Comparison of ENCODE assay signal across 7 cellular contexts in genomic region chr7:1466524-1467271, GRCh38. TPM values are rescaled to one million over a fixed set of nuclear protein-coding genes. Genes with fewer than 3 reads are reported as not detected.
DNase-seq lines count a peak whose midpoint lies in the region; ATAC-seq, FAIRE-seq and TF ChIP-seq lines count a peak whose summit lies in the region.

No MANE protein-coding gene starts in this region.

- 62% methylated on average over 17 of the region's 17 CpGs for whole genome bisulfite sequencing in GM12878 (ENCODE audit: insufficient coverage, insufficient replicate concordance, low lambda C conversion rate, missing lambda C conversion rate)

- FAIRE-seq in GM12878 (lab: Jason Lieb, UNC) (no peak), keratinocyte (lab: Jason Lieb, UNC) (no peak)

- H3K4me1 Mint-ChIP-seq in activated CD4-positive, alpha-beta T cell treated with anti-CD3 and anti-CD28 coated beads, Interleukin-2, amount 10 ng/mL, durations not matched to agents 24 days and 14 days: no peaks in the 10 kb centered on the region

- H3K4me3 ChIP-seq in HUES48 (ENCODE audit: low read depth, low read length) (no peak overlapping the region), GM12878 (no peak overlapping the region), keratinocyte (ENCODE audit: control insufficient read depth in 2 of 3, extremely low read depth in 1 of 3, insufficient read depth in 2 of 3, low read depth in 1 of 3, low read length in 3 of 3) (no peak overlapping the region), thoracic aorta (peak overlapping the region; percentile 38)

- no TSS peak for BruUV-seq in GM12878 (replicated peaks; lab: Mats Ljungman, UMichigan)

- H3K9me1 ChIP-seq in keratinocyte (ENCODE audit: control insufficient read depth, extremely low read depth, insufficient read depth, low read length): no peaks in the 10 kb centered on the region

- H3K4me2 ChIP-seq in GM12878 (ENCODE audit: control insufficient read depth, insufficient read depth): no peak overlapping the region
- no peak overlapping the region for H3K4me2 ChIP-seq in keratinocyte (ENCODE audit: control insufficient read depth, extremely low read depth, insufficient read depth, low read depth, low read length)

- no peak overlapping the region for H3K27ac Mint-ChIP-seq in activated CD4-positive, alpha-beta T cell treated with anti-CD3 and anti-CD28 coated beads, Interleukin-2, amount 10 ng/mL, durations not matched to agents 24 days and 14 days

- in situ Hi-C loops in GM12878 (cut with MboI): no loop called here

- intact Hi-C loops in GM12878 (cut with micrococcal nuclease; ENCODE audit: unreplicated experiment): no loop called here
- intact Hi-C loops in activated CD4-positive, alpha-beta T cell treated with anti-CD3 and anti-CD28 coated beads, Interleukin-2, amount 10 ng/mL, durations not matched to agents 24 days and 14 days (cut with micrococcal nuclease): no loop called here

- CTCF ChIA-PET in GM12878 (lab: Yijun Ruan, JAX): interaction anchor here (1.0 to 1.2 kb wide), 2 partner anchors 8 to 34 kb away, joined by 3 read pairs; no protein-coding TSS in a partner anchor

- H3K9me3 ChIP-seq in HUES48 (ENCODE audit: control insufficient read depth, insufficient read depth, low read length) (no peaks in the 10 kb centered on the region), GM12878 (replicated peaks; ENCODE audit: control insufficient read depth, insufficient read depth, low read length) (no peaks in the 10 kb centered on the region), keratinocyte (ENCODE audit: control insufficient read depth, low read depth, low read length) (no peaks in the 10 kb centered on the region), thoracic aorta (no peaks in the 10 kb centered on the region)

- ATAC-seq in GM12878 (peak; percentile 73), thoracic aorta (ENCODE audit: insufficient number of reproducible peaks, low FRiP score, low read depth) (no peak), HG03175 (IDR thresholded peaks at IDR 0.05; ENCODE audit: unreplicated experiment) (no peak)

- H3K27me3 ChIP-seq in HUES48 (ENCODE audit: control insufficient read depth, insufficient read depth, low read length): no peaks in the 10 kb centered on the region
- no peaks in the 10 kb centered on the region for H3K27me3 ChIP-seq in GM12878 (replicated peaks in 1 of 2; ENCODE audit: control insufficient read depth in 2 of 2, insufficient read depth in 2 of 2, low read length in 1 of 2)
- H3K27me3 ChIP-seq in keratinocyte (ENCODE audit: control insufficient read depth, extremely low read depth, insufficient read depth, low read length): no peaks in the 10 kb centered on the region
- no peaks in the 10 kb centered on the region for H3K27me3 ChIP-seq in thoracic aorta (replicated peaks; ENCODE audit: insufficient read depth)

- SMC1A ChIA-PET in GM12878 (lab: Charles Lee; ENCODE audit: uncharacterized antibody, unreplicated experiment): no interaction called here

- no peaks in the 10 kb centered on the region for H3K9me3 Mint-ChIP-seq in activated CD4-positive, alpha-beta T cell treated with anti-CD3 and anti-CD28 coated beads, Interleukin-2, amount 10 ng/mL, durations not matched to agents 24 days and 14 days

- H3K36me3 ChIP-seq in HUES48 (ENCODE audit: control insufficient read depth, insufficient read depth, low read length) (peaks cover 21% of the 10 kb centered on the region), GM12878 (ENCODE audit: control insufficient read depth in 2 of 2, insufficient read depth in 2 of 2, low read length in 1 of 2) (no peaks in the 10 kb centered on the region; a peak in 1 of 4 replicates), keratinocyte (ENCODE audit: control insufficient read depth in 2 of 2, extremely low read depth in 1 of 2, insufficient read depth in 2 of 2, low read length in 2 of 2) (peaks cover 0 to 8% of the 10 kb centered on the region in 2 experiments), thoracic aorta (peaks cover 17% of the 10 kb centered on the region)

- H4K20me1 ChIP-seq in GM12878 (ENCODE audit: control insufficient read depth, insufficient read depth) (no peaks in the 10 kb centered on the region), keratinocyte (ENCODE audit: control insufficient read depth, extremely low read depth, insufficient read depth, low read length) (no peaks in the 10 kb centered on the region)

- H3K9ac ChIP-seq in HUES48 (ENCODE audit: low read depth, low read length) (no peak overlapping the region), GM12878 (ENCODE audit: control insufficient read depth, insufficient read depth, low read length) (no peak overlapping the region), keratinocyte (ENCODE audit: control insufficient read depth, extremely low read depth, insufficient read depth, low read length) (peak overlapping the region; percentile 2)

- peak in 1 of 3 experiments; percentile 30; a peak in 2 of 6 replicates for TF ChIP-seq CTCF in GM12878 (IDR thresholded peaks at IDR 0.05 in 2 of 3, conservative IDR thresholded peaks at IDR 0.05 in 1 of 3; ENCODE audit: control insufficient read depth in 2 of 3, extremely low read depth in 1 of 3, insufficient read depth in 1 of 3, low read depth in 3 of 3, low read length in 3 of 3)
- no peak for TF ChIP-seq CTCF in keratinocyte (optimal IDR thresholded peaks at IDR 0.05 in 1 of 3, IDR thresholded peaks at IDR 0.05 in 1 of 3, conservative IDR thresholded peaks at IDR 0.05 in 1 of 3; ENCODE audit: extremely low read depth in 1 of 3, insufficient read depth in 2 of 3, low read length in 3 of 3)
- no peak for TF ChIP-seq CTCF in thoracic aorta (IDR thresholded peaks at IDR 0.05)

- H3K4me1 ChIP-seq in HUES48 (ENCODE audit: control insufficient read depth, insufficient read depth, low read length) (0 out of 2 replicates have a peak, but pooled peaks cover 3% of the 10 kb centered on the region), GM12878 (ENCODE audit: control insufficient read depth, insufficient read depth, low read length) (no peaks in the 10 kb centered on the region), keratinocyte (ENCODE audit: control insufficient read depth, extremely low read depth, insufficient read depth, low read length) (peaks cover 18% of the 10 kb centered on the region), thoracic aorta (ENCODE audit: control insufficient read depth in 1 of 2, low read depth in 2 of 2) (peaks cover 19 to 40% of the 10 kb centered on the region in 2 donors)

- no peaks in the 10 kb centered on the region for H3K27me3 Mint-ChIP-seq in activated CD4-positive, alpha-beta T cell treated with anti-CD3 and anti-CD28 coated beads, Interleukin-2, amount 10 ng/mL, durations not matched to agents 24 days and 14 days

- no peak for TF ChIP-seq POLR2A in GM12878 (IDR thresholded peaks at IDR 0.05; ENCODE audit: low read depth, low read length)

- DNase-seq in GM12878 (ENCODE audit: low read depth, low spot score) (no peak), keratinocyte (ENCODE audit: low read depth, low spot score) (no peak), thoracic aorta (ENCODE audit: low spot score) (peak; percentile 53), NCI-H2171 treated with DMSO at 0.1 percent for 48 hours (lab: John Stamatoyannopoulos, UW) (no peak)
- DNase-seq in activated CD4-positive, alpha-beta T cell treated with anti-CD3 and anti-CD28 coated beads, Interleukin-2, amount 10 ng/mL, durations not matched to agents 24 days and 14 days: no peak

- RAD21 ChIA-PET in GM12878 (lab: Charles Lee; ENCODE audit: unreplicated experiment): no interaction called here

- TF ChIP-seq RAD21 in GM12878 (IDR thresholded peaks at IDR 0.05; ENCODE audit: insufficient read depth, low read depth, low read length): no peak

- H3K36me3 Mint-ChIP-seq in activated CD4-positive, alpha-beta T cell treated with anti-CD3 and anti-CD28 coated beads, Interleukin-2, amount 10 ng/mL, durations not matched to agents 24 days and 14 days (ENCODE audit: low read depth): no peaks in the 10 kb centered on the region

- H3K4me3 Mint-ChIP-seq in activated CD4-positive, alpha-beta T cell treated with anti-CD3 and anti-CD28 coated beads, Interleukin-2, amount 10 ng/mL, durations not matched to agents 24 days and 14 days: no peak overlapping the region

- H3K79me2 ChIP-seq in GM12878 (ENCODE audit: control insufficient read depth, insufficient read depth, low read length) (no peaks in the 10 kb centered on the region), keratinocyte (ENCODE audit: control insufficient read depth, insufficient read depth, low read length) (no peaks in the 10 kb centered on the region)

- POLR2A ChIA-PET in GM12878 (lab: Charles Lee): no interaction called here

- no peak for TF ChIP-seq EP300 in GM12878 (IDR thresholded peaks at IDR 0.05; ENCODE audit: borderline replicate concordance in 1 of 2, control insufficient read depth in 1 of 2, low read depth in 2 of 2, low read length in 2 of 2)

- H3K27ac ChIP-seq in HUES48 (ENCODE audit: low read depth, low read length) (peak overlapping the region; percentile 57), GM12878 (ENCODE audit: control insufficient read depth, insufficient read depth) (no peak overlapping the region), keratinocyte (ENCODE audit: control insufficient read depth, insufficient read depth, low read length) (no peak overlapping the region), thoracic aorta (peak overlapping the region; percentile 87 to 88)

- H2AFZ ChIP-seq in GM12878 (ENCODE audit: control insufficient read depth, low read depth, low read length) (no peak overlapping the region), keratinocyte (ENCODE audit: control insufficient read depth, low read length) (no peak overlapping the region)

- dilution Hi-C loops in keratinocyte (cut with MboI; ENCODE audit: extremely low pct_ligation_motif_present, low sequenced_read_pairs): no loop called here

RNA-seq across cellular contexts. Expression of gene MICALL2, which starts 7.4 kb away (rescaled TPM):
- 5.2 and 7.5 TPM in 2 replicates for total RNA-seq in GM12878 (2013; cell fraction: nucleolus; rRNA removed)
- 0.11 and 1.1 TPM in 2 replicates for total RNA-seq in GM12878 (2014; rRNA removed)
- 0.04 and 0.09 TPM in 2 replicates for total RNA-seq in GM12878 (2014; rRNA removed; fragmentation: Illumina TruSeq; extraction: Trizol)
- 0.72 and 1.7 TPM in 2 replicates for total RNA-seq in GM12878 (2021)
- 0.16 TPM for polyA plus RNA-seq in GM12878 (2011; ENCODE audit: low read depth)
- polyA plus RNA-seq in GM12878 (2011; rRNA removed): 0.29 and 0.37 TPM in 2 replicates
- polyA plus RNA-seq in GM12878 (2011; cell fraction: cytosol; rRNA removed): 0.52 and 0.55 TPM in 2 replicates
- polyA plus RNA-seq in GM12878 (2011; cell fraction: nucleus; rRNA removed): 12.5 and 13.1 TPM in 2 replicates
- 0.73 and 1.2 TPM in 2 replicates for polyA plus RNA-seq in GM12878 (2012)
- not detected in 2 replicates for polyA plus RNA-seq in GM12878 (2014; fragmentation: Illumina TruSeq; extraction: Trizol)
- polyA plus RNA-seq in GM12878 (2014; fragmentation: Nextera tagmentation; extraction: Ambion mirVana): not detected
- polyA plus RNA-seq in GM12878 (2014; rRNA removed): 0.83 and 1.3 TPM in 2 replicates
- polyA plus RNA-seq in GM12878 (2016; fragmentation: Nextera tagmentation; extraction: Ambion mirVana): 1 to 10 TPM in 1 of 2 experiments, under 1 TPM in 1; 0.39 to 1.1 TPM
- polyA minus RNA-seq in GM12878 (2011; rRNA and poly(A)+ RNA removed): 0.37 and 1.6 TPM in 2 replicates
- 0.31 and 1.5 TPM in 2 replicates for polyA minus RNA-seq in GM12878 (2011; cell fraction: cytosol; rRNA and poly(A)+ RNA removed)
- 1.8 and 3.5 TPM in 2 replicates for polyA minus RNA-seq in GM12878 (2011; cell fraction: nucleus; rRNA and poly(A)+ RNA removed)
- 10.4 to 24.5 TPM (median 11.7 TPM) in 3 replicates for polyA plus RNA-seq in keratinocyte
- polyA plus RNA-seq in keratinocyte (2011; ENCODE audit: low read depth): 28.1 TPM
- 2.8 and 8.9 TPM in 2 replicates for polyA plus RNA-seq in keratinocyte (2011; cell fraction: cytosol; rRNA removed)
- 72.6 and 111 TPM in 2 replicates for polyA plus RNA-seq in keratinocyte (2011; cell fraction: nucleus; rRNA removed)
- polyA plus RNA-seq in keratinocyte (2012; ENCODE audit: low replicate concordance): 17.4 and 20.1 TPM in 2 replicates
- 10.1 to 23.3 TPM (median 22.6 TPM) in 3 replicates for polyA minus RNA-seq in keratinocyte
- polyA minus RNA-seq in keratinocyte (2011; cell fraction: cytosol; rRNA and poly(A)+ RNA removed): 18.8 TPM
- polyA minus RNA-seq in keratinocyte (2011; cell fraction: nucleus; rRNA and poly(A)+ RNA removed): 34.1 and 38.5 TPM in 2 replicates
- total RNA-seq in thoracic aorta: 10 to 100 TPM; 71.7 to 80.0 TPM
- 1.8 TPM in 2 replicates for total RNA-seq in activated CD4-positive, alpha-beta T cell treated with anti-CD3 and anti-CD28 coated beads, Interleukin-2, amount 10 ng/mL, durations not matched to agents 24 days and 14 days

RNA-seq across cellular contexts. Expression of gene INTS1, which starts 37.5 kb away (rescaled TPM):
- 84.3 and 100.0 TPM in 2 replicates for total RNA-seq in GM12878 (2013; cell fraction: nucleolus; rRNA removed)
- total RNA-seq in GM12878 (2014; rRNA removed) (14.6 and 19.5 TPM in 2 replicates), GM12878 (2014; rRNA removed; fragmentation: Illumina TruSeq; extraction: Trizol) (6.9 and 10.0 TPM in 2 replicates), GM12878 (2021) (76.5 and 89.0 TPM in 2 replicates), thoracic aorta (10 to 100 TPM; 59.8 to 89.6 TPM)
- 15.0 TPM for polyA plus RNA-seq in GM12878 (2011; ENCODE audit: low read depth)
- polyA plus RNA-seq in GM12878 (2011; rRNA removed) (4.0 and 7.5 TPM in 2 replicates), GM12878 (2014; fragmentation: Illumina TruSeq; extraction: Trizol) (0.98 and 10.6 TPM in 2 replicates), GM12878 (2014; fragmentation: Nextera tagmentation; extraction: Ambion mirVana) (1 to 10 TPM in 1 of 2 experiments, under 1 TPM in 1; 0.52 to 1.5 TPM), GM12878 (2014; rRNA removed) (35.1 and 40.6 TPM in 2 replicates), GM12878 (2016; fragmentation: Nextera tagmentation; extraction: Ambion mirVana) (10 to 100 TPM; 37.0 to 38.3 TPM), keratinocyte (10.6 to 18.0 TPM (median 14.3 TPM) in 3 replicates)
- polyA plus RNA-seq in GM12878 (2011; cell fraction: cytosol; rRNA removed): 13.2 and 20.1 TPM in 2 replicates
- polyA plus RNA-seq in GM12878 (2011; cell fraction: nucleus; rRNA removed): 171 and 228 TPM in 2 replicates
- polyA plus RNA-seq in GM12878 (2012): 37.9 and 40.3 TPM in 2 replicates
- polyA minus RNA-seq in GM12878 (2011; rRNA and poly(A)+ RNA removed): 10.7 and 23.6 TPM in 2 replicates
- polyA minus RNA-seq in GM12878 (2011; cell fraction: cytosol; rRNA and poly(A)+ RNA removed): 17.7 and 24.6 TPM in 2 replicates
- polyA minus RNA-seq in GM12878 (2011; cell fraction: nucleus; rRNA and poly(A)+ RNA removed): 30.1 and 54.0 TPM in 2 replicates
- polyA plus RNA-seq in keratinocyte (2011; ENCODE audit: low read depth): 10.9 TPM
- 8.1 and 24.4 TPM in 2 replicates for polyA plus RNA-seq in keratinocyte (2011; cell fraction: cytosol; rRNA removed)
- 51.1 and 79.6 TPM in 2 replicates for polyA plus RNA-seq in keratinocyte (2011; cell fraction: nucleus; rRNA removed)
- polyA plus RNA-seq in keratinocyte (2012; ENCODE audit: low replicate concordance): 35.3 and 50.3 TPM in 2 replicates
- polyA minus RNA-seq in keratinocyte: 23.9 to 68.4 TPM (median 27.1 TPM) in 3 replicates
- 87.1 TPM for polyA minus RNA-seq in keratinocyte (2011; cell fraction: cytosol; rRNA and poly(A)+ RNA removed)
- polyA minus RNA-seq in keratinocyte (2011; cell fraction: nucleus; rRNA and poly(A)+ RNA removed): 61.0 and 78.5 TPM in 2 replicates
- 89.5 and 94.3 TPM in 2 replicates for total RNA-seq in activated CD4-positive, alpha-beta T cell treated with anti-CD3 and anti-CD28 coated beads, Interleukin-2, amount 10 ng/mL, durations not matched to agents 24 days and 14 days

Comparison
In these comparisons a context has a peak if more than half of its experiments do, and no peak if none do; other contexts are left out.
1. H3K27ac ChIP-seq: peak in HUES48 (single experiment) and thoracic aorta (2 of 2); none in GM12878 (single experiment) and keratinocyte (single experiment).
2. RNA of gene MICALL2, which starts 7.4 kb away (total RNA-seq): 71.7 to 80.0 TPM in thoracic aorta; 1.8 TPM in activated CD4-positive, alpha-beta T cell treated with anti-CD3 and anti-CD28 coated beads, Interleukin-2, amount 10 ng/mL, durations not matched to agents 24 days and 14 days and 0.04 to 7.5 TPM in GM12878; every median in the first group is over 4 times any median in the second.